In genomic region chrX:118038614-118039365, GRCh38 we compare ENCODE assay signal across 17 cellular contexts.
"Had no signal": no experiment of that assay in that cellular context is flagged by ENCODE, and none has a peak within 500 bp of the region (broad histone marks: within the 10 kb centered on the region; RNA-seq: fewer than 3 reads in every experiment).

No MANE protein-coding gene starts in this region.

- H3K27me3 ChIP-seq: brain microvascular endothelial cell, pancreas had no signal

- H3K36me3 ChIP-seq: brain microvascular endothelial cell, lower lobe of right lung, pancreas had no signal

- H3K4me3 ChIP-seq: lower lobe of right lung, pancreas had no signal

- H3K4me1 ChIP-seq: lower lobe of right lung, pancreas had no signal

- H3K27ac ChIP-seq: brain microvascular endothelial cell, lower lobe of right lung, pancreas, VCaP had no signal

- ATAC-seq: activated T-cell treated with anti-CD3 and anti-CD28 coated beads, Interleukin-2, amount 50 U/mL, for 4 hours; lower lobe of right lung; pancreas; sciatic nerve; SK-N-SH treated with all-trans-retinoic acid at 6 μM for 48 hours; stimulated activated memory B cell treated with anti-CD40 and anti-IgM and Interleukin-4, amounts not matched to agents 10 μg/mL and 1 μg/mL and 100 μg/mL, for 72 hours had no signal

- DNase-seq: activated CD4-positive, alpha-beta T cell treated with anti-CD3 and anti-CD28 coated beads, Interleukin-2, amount 50 U/mL, for 1 hour; activated CD4-positive, CD25-positive, alpha-beta regulatory T cell treated with anti-CD3 and anti-CD28 coated beads, Interleukin-2, amount 50 U/mL, for 72 hours; activated CD8-positive, alpha-beta memory T cell treated with anti-CD3 and anti-CD28 coated beads, Interleukin-2, amount 50 U/mL, for 4 hours; activated naive CD4-positive, alpha-beta T cell treated with anti-CD3 and anti-CD28 coated beads for 36 hours; activated T-cell treated with anti-CD3 and anti-CD28 coated beads, Interleukin-2, amount 50 U/mL, for 4 hours; brain microvascular endothelial cell; cerebellar nuclear complex; cortex of kidney; effector CD4-positive, alpha-beta T cell; lower lobe of right lung; natural killer cell; pancreas; stimulated activated CD4-positive, alpha-beta T cell treated with anti-CD3 and anti-CD28 coated beads, Interleukin-4, amount 100 ng/mL, for 4 hours had no signal

- FAIRE-seq: pancreas had no signal

- H3K9me3 ChIP-seq: lower lobe of right lung, pancreas had no signal
